Comparison of ENCODE assay signal across 32 cellular contexts in genomic region chr7:22659741-22660140, GRCh38.
"Had no signal": no experiment of that assay in that cellular context is flagged by ENCODE, and none has a peak within 500 bp of the region (broad histone marks: within the 10 kb centered on the region; RNA-seq: fewer than 3 reads in every experiment).

No MANE protein-coding gene starts in this region.

- H3K27me3 ChIP-seq: brain microvascular endothelial cell, SJCRH30 had no signal

- H3K27ac ChIP-seq: brain microvascular endothelial cell, PC-9, SJCRH30 had no signal

- H3K36me3 ChIP-seq: brain microvascular endothelial cell, SJCRH30 had no signal

- H3K4me3 Mint-ChIP-seq: activated CD4-positive, alpha-beta memory T cell treated with anti-CD3 and anti-CD28 coated beads for 36 hours; activated naive CD4-positive, alpha-beta T cell treated with anti-CD3 and anti-CD28 coated beads for 36 hours; activated T-cell treated with anti-CD3 and anti-CD28 coated beads, Interleukin-2, amount 50 U/mL, for 4 hours; activated T-helper 1 cell treated with anti-CD3 and anti-CD28 coated beads, Interleukin-12 subunit alpha, Interleukin-12 subunit beta, Interleukin-2, Interleukin-4 antibody, amounts not matched to agents 30 ng/mL and 10 ng/mL and 1 ng/mL, durations not matched to agents 14 hours and 24 hours and 36 hours; T-helper 1 cell treated with Interleukin-12 subunit alpha and Interleukin-12 subunit beta and Interleukin-4 antibody, amounts not matched to agents 30 μg/mL and 1 μg/mL, for 36 hours; T-helper 2 cell treated with Interferon-gamma antibody and Interleukin-4, amounts not matched to agents 5 μg/mL and 100 μg/mL, for 36 hours; WTC11 had no signal

- H3K4me3 ChIP-seq: PC-9, SJCRH30 had no signal

- H3K27ac Mint-ChIP-seq: activated CD4-positive, alpha-beta memory T cell treated with anti-CD3 and anti-CD28 coated beads for 36 hours; activated naive CD4-positive, alpha-beta T cell treated with anti-CD3 and anti-CD28 coated beads for 36 hours; activated naive CD4-positive, alpha-beta T cell treated with anti-CD3 and anti-CD28 coated beads, Interleukin-2, amount 50 U/mL, for 72 hours; activated T-helper 1 cell treated with anti-CD3 and anti-CD28 coated beads, Interleukin-12 subunit alpha, Interleukin-12 subunit beta, Interleukin-2, Interleukin-4 antibody, amounts not matched to agents 30 ng/mL and 10 ng/mL and 1 ng/mL, durations not matched to agents 14 hours and 24 hours and 36 hours; T-helper 1 cell treated with Interleukin-12 subunit alpha and Interleukin-12 subunit beta and Interleukin-4 antibody, amounts not matched to agents 30 μg/mL and 1 μg/mL, for 36 hours; T-helper 2 cell treated with Interferon-gamma antibody and Interleukin-4, amounts not matched to agents 5 μg/mL and 100 μg/mL, for 36 hours; WTC11 had no signal

- H3K4me1 ChIP-seq: SJCRH30 had no signal

- H3K9me3 Mint-ChIP-seq: activated CD4-positive, alpha-beta memory T cell treated with anti-CD3 and anti-CD28 coated beads for 36 hours; activated naive CD4-positive, alpha-beta T cell treated with anti-CD3 and anti-CD28 coated beads for 36 hours; activated naive CD4-positive, alpha-beta T cell treated with anti-CD3 and anti-CD28 coated beads, Interleukin-2, amount 50 U/mL, for 72 hours; activated T-cell treated with anti-CD3 and anti-CD28 coated beads, Interleukin-2, amount 50 U/mL, for 4 hours; T-helper 2 cell treated with Interferon-gamma antibody and Interleukin-4, amounts not matched to agents 5 μg/mL and 100 μg/mL, for 36 hours; WTC11 had no signal

- FAIRE-seq: RCC 7860 had no signal

- H3K9me3 ChIP-seq: SJCRH30, SK-N-SH had no signal

- H3K36me3 Mint-ChIP-seq: activated CD4-positive, alpha-beta memory T cell treated with anti-CD3 and anti-CD28 coated beads for 36 hours; activated naive CD4-positive, alpha-beta T cell treated with anti-CD3 and anti-CD28 coated beads, Interleukin-2, amount 50 U/mL, for 72 hours; WTC11 had no signal

- DNase-seq: activated CD4-positive, alpha-beta memory T cell treated with anti-CD3 and anti-CD28 coated beads for 36 hours; activated CD4-positive, alpha-beta T cell treated with anti-CD3 and anti-CD28 coated beads for 4 hours; activated CD4-positive, alpha-beta T cell treated with anti-CD3 and anti-CD28 coated beads, Interleukin-2, amount 50 U/mL, for 1 hour; activated CD4-positive, CD25-positive, alpha-beta regulatory T cell treated with anti-CD3 and anti-CD28 coated beads, Interleukin-2, amount 50 U/mL, for 72 hours; activated CD8-positive, alpha-beta memory T cell treated with anti-CD3 and anti-CD28 coated beads, Interleukin-2, amount 50 U/mL, for 4 hours; activated gamma-delta T cell treated with Interleukin-2 at 50 U/mL for 16 hours; activated naive CD4-positive, alpha-beta T cell treated with anti-CD3 and anti-CD28 coated beads for 36 hours; activated T-cell treated with anti-CD3 and anti-CD28 coated beads for 4 hours; activated T-cell treated with anti-CD3 and anti-CD28 coated beads, Interleukin-2, amount 50 U/mL, for 4 hours; amniotic stem cell; aorta; brain microvascular endothelial cell; central memory CD4-positive, alpha-beta T cell; Karpas-422; KBM-7; NCI-H1048; NCI-H1436 treated with DMSO at 0.1 percent for 48 hours; NCI-H1694 treated with DMSO at 0.1 percent for 48 hours; NCI-H2029; NCI-H510A; NCI-H526; NCI-H748 treated with DMSO at 0.1 percent for 48 hours; SHP77; SJCRH30; SK-N-SH had no signal

- ATAC-seq: activated naive CD4-positive, alpha-beta T cell treated with anti-CD3 and anti-CD28 coated beads, Interleukin-2, amount 50 U/mL, for 72 hours; activated T-cell treated with anti-CD3 and anti-CD28 coated beads, Interleukin-2, amount 50 U/mL, for 4 hours; WTC11 had no signal
